23 cellular contexts compared by ENCODE assay signal in genomic region chr6:53983301-53983700, GRCh38.
"Had no signal": no experiment of that assay in that cellular context is flagged by ENCODE, and none has a peak within 500 bp of the region (broad histone marks: within the 10 kb centered on the region; RNA-seq: fewer than 3 reads in every experiment).

No MANE protein-coding gene starts in this region.

- H3K9me3 Mint-ChIP-seq: activated B cell treated with CpG ODN at 0.5 μM for 24 hours; activated CD8-positive, alpha-beta T cell treated with anti-CD3 and anti-CD28 coated beads for 36 hours; activated naive CD4-positive, alpha-beta T cell treated with anti-CD3 and anti-CD28 coated beads, Interleukin-2, amount 50 U/mL, for 24 hours; dendritic cell treated with granulocyte-macrophage colony-stimulating factor and Interleukin-4, amounts not matched to agents 40 ng/mL and 50 ng/mL, for 4 days; naive thymus-derived CD8-positive, alpha-beta T cell; stimulated activated naive B cell treated with anti-CD40 and anti-IgM and Interleukin-4, amounts not matched to agents 10 μg/mL and 1 μg/mL and 100 μg/mL, for 72 hours; T-helper 1 cell treated with Interleukin-12 subunit alpha and Interleukin-12 subunit beta and Interleukin-4 antibody, amounts not matched to agents 30 μg/mL and 1 μg/mL, for 36 hours had no signal

- H3K27ac Mint-ChIP-seq: activated B cell treated with CpG ODN at 0.5 μM for 24 hours; activated CD8-positive, alpha-beta T cell treated with anti-CD3 and anti-CD28 coated beads for 36 hours; activated naive CD4-positive, alpha-beta T cell treated with anti-CD3 and anti-CD28 coated beads, Interleukin-2, amount 50 U/mL, for 24 hours; dendritic cell treated with granulocyte-macrophage colony-stimulating factor and Interleukin-4, amounts not matched to agents 40 ng/mL and 50 ng/mL, for 4 days; naive thymus-derived CD8-positive, alpha-beta T cell; stimulated activated naive B cell treated with anti-CD40 and anti-IgM and Interleukin-4, amounts not matched to agents 10 μg/mL and 1 μg/mL and 100 μg/mL, for 72 hours; T-helper 1 cell treated with Interleukin-12 subunit alpha and Interleukin-12 subunit beta and Interleukin-4 antibody, amounts not matched to agents 30 μg/mL and 1 μg/mL, for 36 hours had no signal

- H3K4me1 ChIP-seq: adrenal gland, body of pancreas, uterus had no signal

- H3K27me3 Mint-ChIP-seq: activated B cell treated with CpG ODN at 0.5 μM for 24 hours; dendritic cell treated with granulocyte-macrophage colony-stimulating factor and Interleukin-4, amounts not matched to agents 40 ng/mL and 50 ng/mL, for 4 days had no signal

- H3K36me3 Mint-ChIP-seq: activated naive CD4-positive, alpha-beta T cell treated with anti-CD3 and anti-CD28 coated beads, Interleukin-2, amount 50 U/mL, for 24 hours; naive thymus-derived CD8-positive, alpha-beta T cell; stimulated activated naive B cell treated with anti-CD40 and anti-IgM and Interleukin-4, amounts not matched to agents 10 μg/mL and 1 μg/mL and 100 μg/mL, for 72 hours had no signal

- H3K27ac ChIP-seq: adrenal gland, body of pancreas, gastrocnemius medialis, neutrophil, tibial artery, uterus had no signal

- H3K36me3 ChIP-seq: adrenal gland, gastrocnemius medialis, heart right ventricle, neutrophil, tibial artery, uterus had no signal

- ATAC-seq: activated CD8-positive, alpha-beta T cell treated with anti-CD3 and anti-CD28 coated beads for 36 hours; body of pancreas; gastrocnemius medialis; heart right ventricle; left lobe of liver; mucosa of descending colon; naive thymus-derived CD8-positive, alpha-beta T cell; stimulated activated naive B cell treated with anti-CD40 and anti-IgM and Interleukin-4, amounts not matched to agents 10 μg/mL and 1 μg/mL and 100 μg/mL, for 72 hours had no signal

- H3K4me3 Mint-ChIP-seq: activated B cell treated with CpG ODN at 0.5 μM for 24 hours; activated CD8-positive, alpha-beta T cell treated with anti-CD3 and anti-CD28 coated beads for 36 hours; activated naive CD4-positive, alpha-beta T cell treated with anti-CD3 and anti-CD28 coated beads, Interleukin-2, amount 50 U/mL, for 24 hours; dendritic cell treated with granulocyte-macrophage colony-stimulating factor and Interleukin-4, amounts not matched to agents 40 ng/mL and 50 ng/mL, for 4 days; naive thymus-derived CD8-positive, alpha-beta T cell; stimulated activated naive B cell treated with anti-CD40 and anti-IgM and Interleukin-4, amounts not matched to agents 10 μg/mL and 1 μg/mL and 100 μg/mL, for 72 hours; T-helper 1 cell treated with Interleukin-12 subunit alpha and Interleukin-12 subunit beta and Interleukin-4 antibody, amounts not matched to agents 30 μg/mL and 1 μg/mL, for 36 hours had no signal

- DNase-seq: activated B cell treated with CpG ODN at 0.5 μM for 24 hours; activated CD4-positive, alpha-beta T cell treated with anti-CD3 and anti-CD28 coated beads for 48 hours; activated CD8-positive, alpha-beta T cell treated with anti-CD3 and anti-CD28 coated beads for 36 hours; activated effector memory CD4-positive, alpha-beta T cell treated with anti-CD3 and anti-CD28 coated beads, Interleukin-2, amount 50 U/mL, for 16 hours; activated T-cell treated with anti-CD3 and anti-CD28 coated beads, Interleukin-2, amount 50 U/mL, for 48 hours; adrenal gland; body of pancreas; effector memory CD4-positive, alpha-beta T cell; gastrocnemius medialis; heart right ventricle; mucosa of descending colon; naive thymus-derived CD8-positive, alpha-beta T cell; retina; stimulated activated CD4-positive, alpha-beta T cell treated with anti-CD3 and anti-CD28 coated beads, Interleukin-15, amount 100 ng/mL, for 24 hours; stimulated activated CD4-positive, alpha-beta T cell treated with anti-CD3 and anti-CD28 coated beads, Interleukin-4, amount 100 ng/mL, for 1 hour; stimulated activated naive B cell treated with anti-CD40 and anti-IgM and Interleukin-4, amounts not matched to agents 10 μg/mL and 1 μg/mL and 100 μg/mL, for 72 hours; tibial artery; uterus had no signal

- H3K4me3 ChIP-seq: adrenal gland, body of pancreas, gastrocnemius medialis, heart right ventricle, mucosa of descending colon, tibial artery, uterus had no signal

- H3K4me1 Mint-ChIP-seq: activated B cell treated with CpG ODN at 0.5 μM for 24 hours; activated naive CD4-positive, alpha-beta T cell treated with anti-CD3 and anti-CD28 coated beads, Interleukin-2, amount 50 U/mL, for 24 hours; naive thymus-derived CD8-positive, alpha-beta T cell; stimulated activated naive B cell treated with anti-CD40 and anti-IgM and Interleukin-4, amounts not matched to agents 10 μg/mL and 1 μg/mL and 100 μg/mL, for 72 hours had no signal

- H3K9me3 ChIP-seq: adrenal gland, body of pancreas, gastrocnemius medialis, heart right ventricle, mucosa of descending colon, neutrophil, tibial artery, uterus had no signal
